ENCODE assay signal across 1 cellular context in genomic region chr11:46239801-46240061, GRCh38.
TF ChIP-seq lines count a peak whose summit lies in the region.

No MANE protein-coding gene starts in this region.

TF ChIP-seq in GM23338, 12 proteins besides CTCF, POLR2A, EP300 and RAD21 (continued from another document):
- TF ChIP-seq ZNF331 (CRISPR knock-in tag; IDR thresholded peaks at IDR 0.05; ENCODE audit: low read depth) = no peak
TF ChIP-seq in GM23338: peak in this region for 0.
